Comparison of ENCODE assay signal across 14 cellular contexts in genomic region chr10:99466632-99467031, GRCh38.
"Had no signal": no experiment of that assay in that cellular context is flagged by ENCODE, and none has a peak within 500 bp of the region (broad histone marks: within the 10 kb centered on the region; RNA-seq: fewer than 3 reads in every experiment).

No MANE protein-coding gene starts in this region.

- DNase-seq: activated CD4-positive, alpha-beta T cell treated with anti-CD3 and anti-CD28 coated beads for 4 hours; activated naive CD4-positive, alpha-beta T cell treated with Interleukin-2 at 50 U/mL for 16 hours; activated naive CD8-positive, alpha-beta T cell treated with anti-CD3 and anti-CD28 coated beads, Interleukin-2, amount 50 U/mL, for 24 hours; effector CD4-positive, alpha-beta T cell; hypothalamus; kidney glomerular epithelial cell; midbrain; occipital lobe; stimulated activated CD4-positive, alpha-beta T cell treated with anti-CD3 and anti-CD28 coated beads, Interleukin-15, amount 100 ng/mL, for 24 hours; stimulated activated CD4-positive, alpha-beta T cell treated with anti-CD3 and anti-CD28 coated beads, Interleukin-4, amount 100 ng/mL, for 4 hours; T-cell; T1000 had no signal

- H3K27me3 ChIP-seq: ascending aorta had no signal

- H3K9me3 ChIP-seq: ascending aorta had no signal

- ATAC-seq: activated naive CD8-positive, alpha-beta T cell treated with anti-CD3 and anti-CD28 coated beads, Interleukin-2, amount 50 U/mL, for 24 hours; natural killer cell treated with Interleukin-12 subunit alpha and Interleukin-12 subunit beta and Interleukin-15 and Interleukin-18, amount 100 ng/mL, for 72 hours; T-cell had no signal

- H3K36me3 ChIP-seq: ascending aorta had no signal
